Comparison of ENCODE assay signal across 3 cellular contexts in genomic region chr3:27108322-27108721, GRCh38.
"Had no signal": no experiment of that assay in that cellular context is flagged by ENCODE, and none has a peak within 500 bp of the region (broad histone marks: within the 10 kb centered on the region; RNA-seq: fewer than 3 reads in every experiment).

No MANE protein-coding gene starts in this region.

- DNase-seq: GDM1, GF-D8 had no signal

- ATAC-seq: GM12878 had no signal

- H3K4me3 ChIP-seq: GM12878 had no signal
